In the genomic region with DNA sequence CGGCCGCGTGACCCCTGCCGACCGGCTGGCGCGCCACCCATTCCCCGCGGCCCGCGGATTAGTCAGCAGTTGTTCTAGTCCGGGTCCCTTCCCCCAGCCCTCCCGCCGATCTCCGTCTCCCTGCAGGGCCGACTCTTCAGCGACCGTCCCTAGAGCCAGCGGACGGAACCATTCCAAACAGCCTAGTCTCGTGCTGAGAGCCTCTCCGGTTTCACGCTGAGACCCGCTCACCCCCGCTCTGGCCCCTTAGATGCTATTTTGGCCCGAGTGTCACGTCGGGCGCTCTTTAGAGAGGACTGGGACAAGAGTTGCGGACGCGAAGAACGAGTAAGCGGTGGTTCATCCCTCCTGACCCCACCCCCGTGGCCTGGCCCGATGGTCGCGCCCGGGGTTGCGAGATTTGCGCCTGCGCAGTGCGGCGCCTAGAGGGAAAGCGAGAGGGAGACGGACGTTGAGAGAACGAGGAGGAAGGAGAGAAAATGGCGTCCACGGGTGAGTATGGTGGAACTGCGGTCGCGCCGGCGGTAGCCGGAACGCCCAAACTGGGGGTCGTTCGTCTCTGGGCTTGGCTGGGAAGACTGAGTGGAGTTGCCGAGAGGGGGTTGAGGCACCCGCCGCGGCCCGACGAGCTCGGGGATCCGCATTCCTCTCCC, we compare ENCODE assay signal across 8 cellular contexts. TPM values are rescaled to one million over a fixed set of nuclear protein-coding genes. Genes with fewer than 3 reads are reported as not detected.
DNase-seq lines count a peak whose midpoint lies in the region; ATAC-seq and TF ChIP-seq lines count a peak whose summit lies in the region.

A gene with protein sequence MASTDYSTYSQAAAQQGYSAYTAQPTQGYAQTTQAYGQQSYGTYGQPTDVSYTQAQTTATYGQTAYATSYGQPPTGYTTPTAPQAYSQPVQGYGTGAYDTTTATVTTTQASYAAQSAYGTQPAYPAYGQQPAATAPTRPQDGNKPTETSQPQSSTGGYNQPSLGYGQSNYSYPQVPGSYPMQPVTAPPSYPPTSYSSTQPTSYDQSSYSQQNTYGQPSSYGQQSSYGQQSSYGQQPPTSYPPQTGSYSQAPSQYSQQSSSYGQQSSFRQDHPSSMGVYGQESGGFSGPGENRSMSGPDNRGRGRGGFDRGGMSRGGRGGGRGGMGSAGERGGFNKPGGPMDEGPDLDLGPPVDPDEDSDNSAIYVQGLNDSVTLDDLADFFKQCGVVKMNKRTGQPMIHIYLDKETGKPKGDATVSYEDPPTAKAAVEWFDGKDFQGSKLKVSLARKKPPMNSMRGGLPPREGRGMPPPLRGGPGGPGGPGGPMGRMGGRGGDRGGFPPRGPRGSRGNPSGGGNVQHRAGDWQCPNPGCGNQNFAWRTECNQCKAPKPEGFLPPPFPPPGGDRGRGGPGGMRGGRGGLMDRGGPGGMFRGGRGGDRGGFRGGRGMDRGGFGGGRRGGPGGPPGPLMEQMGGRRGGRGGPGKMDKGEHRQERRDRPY (plus strand): TSS at position 411 of the 653 bp plus-strand sequence. CDS start 69 bp downstream, at position 480.
A gene (minus strand): TSS at position 124 of the 653 bp plus-strand sequence. CDS start 2,355 bp downstream, outside the sequence.

- peaks cover 46% of the 10 kb centered on the region for H3K4me1 Mint-ChIP-seq in CD14-positive monocyte

- peak within 1 kb of the TSS; percentile 97 to 99 for H3K27ac ChIP-seq in liver (ENCODE audit: low read depth in 1 of 2, low read length in 2 of 2)

- no peaks in the 10 kb centered on the region for H3K27me3 ChIP-seq in liver (ENCODE audit: control insufficient read depth in 4 of 4, insufficient read depth in 4 of 4, low read length in 3 of 4)

- H3K9me3 Mint-ChIP-seq in CD14-positive monocyte, result no peaks in the 10 kb centered on the region

- peak within 1 kb of the TSS; percentile 77 to 83 (median 79) for H3K4me3 ChIP-seq in liver (ENCODE audit: low read depth in 1 of 3, low read length in 3 of 3)

- no peak for TF ChIP-seq RAD21 in liver (IDR thresholded peaks at IDR 0.05)

- peak within 1 kb of the TSS; percentile 93 to 98 for H3K4me3 Mint-ChIP-seq in CD14-positive monocyte

- intact Hi-C loops in CD14-positive monocyte (cut with micrococcal nuclease), result loop anchor here (5.0 to 10.0 kb wide), 2 partner anchors 34 to 117 kb away; a partner anchor contains a TSS

- peaks cover 0 to 2% (median 0%) of the 10 kb centered on the region in 3 donors for H3K27me3 Mint-ChIP-seq in CD14-positive monocyte (ENCODE audit: low read depth in 3 of 3)

- H3K9ac ChIP-seq in liver (ENCODE audit: low read depth in 1 of 2, low read length in 2 of 2), result peak within 1 kb of the TSS; percentile 91 to 93

- H3K27ac Mint-ChIP-seq in CD14-positive monocyte, result peak within 1 kb of the TSS; percentile 97 to 100 (median 100)

- ATAC-seq in GM19438 (IDR thresholded peaks at IDR 0.05; ENCODE audit: low read depth, unreplicated experiment) (peak; percentile 68), HG03571 (IDR thresholded peaks at IDR 0.05; ENCODE audit: unreplicated experiment) (peak; percentile 73)

- peaks cover 22 to 25% of the 10 kb centered on the region in 2 donors for H3K36me3 Mint-ChIP-seq in CD14-positive monocyte

- H3K9me3 ChIP-seq in liver (ENCODE audit: control insufficient read depth in 4 of 4, low read length in 3 of 4), result no peaks in the 10 kb centered on the region

- H3K4me1 ChIP-seq in liver (ENCODE audit: control insufficient read depth in 4 of 4, insufficient read depth in 4 of 4, low read length in 3 of 4), result peaks cover 3 to 54% (median 45%) of the 10 kb centered on the region in 4 donors

- H3K36me3 ChIP-seq in liver (ENCODE audit: control insufficient read depth in 4 of 4, insufficient read depth in 3 of 4, low read depth in 1 of 4, low read length in 3 of 4), result peaks cover 3 to 15% (median 8%) of the 10 kb centered on the region in 4 donors

- no peak for TF ChIP-seq CTCF in CD14-positive monocyte (IDR thresholded peaks at IDR 0.05)
- no peak for TF ChIP-seq CTCF in liver (IDR thresholded peaks at IDR 0.05; ENCODE audit: low read depth, low read length, missing input control)

- under 1% methylated on average over 67 of the region's 67 CpGs for whole genome bisulfite sequencing in liver

- DNase-seq in CD14-positive monocyte (ENCODE audit: low spot score), result peak; percentile 99
- peak; percentile 98 for DNase-seq in NCI-H82 (lab: John Stamatoyannopoulos, UW)
- DNase-seq in activated CD4-positive, alpha-beta T cell treated with anti-CD3 and anti-CD28 coated beads, Interleukin-2, amount 50 U/mL, for 48 hours, result peak; percentile 95 to 96
- peak; percentile 95 to 98 for DNase-seq in dermis microvascular lymphatic vessel endothelial cell (ENCODE audit: low read depth in 2 of 2)
- peak; percentile 95 for DNase-seq in stimulated activated CD4-positive, alpha-beta T cell treated with anti-CD3 and anti-CD28 coated beads, Interleukin-4, amount 100 ng/mL, for 1 hour

TF ChIP-seq in liver, 16 proteins besides CTCF, POLR2A, EP300 and RAD21:
- TF ChIP-seq NR2F2 (IDR thresholded peaks at IDR 0.05), result peak; percentile 88
- TF ChIP-seq SP1 (IDR thresholded peaks at IDR 0.05), result peak; percentile 74
- peak; percentile 51 for TF ChIP-seq FOXA1 (IDR thresholded peaks at IDR 0.05)
- TF ChIP-seq RXRA (IDR thresholded peaks at IDR 0.05), result peak; percentile 62 to 68
- peak in 1 of 2 donors; percentile 26 for TF ChIP-seq GABPA (IDR thresholded peaks at IDR 0.05 in 1 of 2, conservative IDR thresholded peaks at IDR 0.05 in 1 of 2)
- TF ChIP-seq HNF4G (IDR thresholded peaks at IDR 0.05), result no peak
- TF ChIP-seq JUND (IDR thresholded peaks at IDR 0.05), result peak in 1 of 2 donors; percentile 60
- TF ChIP-seq, protein P1, sequence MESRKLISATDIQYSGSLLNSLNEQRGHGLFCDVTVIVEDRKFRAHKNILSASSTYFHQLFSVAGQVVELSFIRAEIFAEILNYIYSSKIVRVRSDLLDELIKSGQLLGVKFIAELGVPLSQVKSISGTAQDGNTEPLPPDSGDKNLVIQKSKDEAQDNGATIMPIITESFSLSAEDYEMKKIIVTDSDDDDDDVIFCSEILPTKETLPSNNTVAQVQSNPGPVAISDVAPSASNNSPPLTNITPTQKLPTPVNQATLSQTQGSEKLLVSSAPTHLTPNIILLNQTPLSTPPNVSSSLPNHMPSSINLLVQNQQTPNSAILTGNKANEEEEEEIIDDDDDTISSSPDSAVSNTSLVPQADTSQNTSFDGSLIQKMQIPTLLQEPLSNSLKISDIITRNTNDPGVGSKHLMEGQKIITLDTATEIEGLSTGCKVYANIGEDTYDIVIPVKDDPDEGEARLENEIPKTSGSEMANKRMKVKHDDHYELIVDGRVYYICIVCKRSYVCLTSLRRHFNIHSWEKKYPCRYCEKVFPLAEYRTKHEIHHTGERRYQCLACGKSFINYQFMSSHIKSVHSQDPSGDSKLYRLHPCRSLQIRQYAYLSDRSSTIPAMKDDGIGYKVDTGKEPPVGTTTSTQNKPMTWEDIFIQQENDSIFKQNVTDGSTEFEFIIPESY (IDR thresholded peaks at IDR 0.05), result no peak
- TF ChIP-seq HNF4A (conservative IDR thresholded peaks at IDR 0.05), result no peak
- TF ChIP-seq, protein P2, sequence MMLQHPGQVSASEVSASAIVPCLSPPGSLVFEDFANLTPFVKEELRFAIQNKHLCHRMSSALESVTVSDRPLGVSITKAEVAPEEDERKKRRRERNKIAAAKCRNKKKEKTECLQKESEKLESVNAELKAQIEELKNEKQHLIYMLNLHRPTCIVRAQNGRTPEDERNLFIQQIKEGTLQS (IDR thresholded peaks at IDR 0.05), result no peak
- TF ChIP-seq YY1 (IDR thresholded peaks at IDR 0.05), result peak; percentile 99
- no peak for TF ChIP-seq FOXA2 (IDR thresholded peaks at IDR 0.05)
- TF ChIP-seq EGR1 (IDR thresholded peaks at IDR 0.05; ENCODE audit: low read depth in 2 of 2), result no peak
- TF ChIP-seq, protein P3, sequence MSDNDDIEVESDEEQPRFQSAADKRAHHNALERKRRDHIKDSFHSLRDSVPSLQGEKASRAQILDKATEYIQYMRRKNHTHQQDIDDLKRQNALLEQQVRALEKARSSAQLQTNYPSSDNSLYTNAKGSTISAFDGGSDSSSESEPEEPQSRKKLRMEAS (IDR thresholded peaks at IDR 0.05), result peak; percentile 93
- TF ChIP-seq, protein P4, sequence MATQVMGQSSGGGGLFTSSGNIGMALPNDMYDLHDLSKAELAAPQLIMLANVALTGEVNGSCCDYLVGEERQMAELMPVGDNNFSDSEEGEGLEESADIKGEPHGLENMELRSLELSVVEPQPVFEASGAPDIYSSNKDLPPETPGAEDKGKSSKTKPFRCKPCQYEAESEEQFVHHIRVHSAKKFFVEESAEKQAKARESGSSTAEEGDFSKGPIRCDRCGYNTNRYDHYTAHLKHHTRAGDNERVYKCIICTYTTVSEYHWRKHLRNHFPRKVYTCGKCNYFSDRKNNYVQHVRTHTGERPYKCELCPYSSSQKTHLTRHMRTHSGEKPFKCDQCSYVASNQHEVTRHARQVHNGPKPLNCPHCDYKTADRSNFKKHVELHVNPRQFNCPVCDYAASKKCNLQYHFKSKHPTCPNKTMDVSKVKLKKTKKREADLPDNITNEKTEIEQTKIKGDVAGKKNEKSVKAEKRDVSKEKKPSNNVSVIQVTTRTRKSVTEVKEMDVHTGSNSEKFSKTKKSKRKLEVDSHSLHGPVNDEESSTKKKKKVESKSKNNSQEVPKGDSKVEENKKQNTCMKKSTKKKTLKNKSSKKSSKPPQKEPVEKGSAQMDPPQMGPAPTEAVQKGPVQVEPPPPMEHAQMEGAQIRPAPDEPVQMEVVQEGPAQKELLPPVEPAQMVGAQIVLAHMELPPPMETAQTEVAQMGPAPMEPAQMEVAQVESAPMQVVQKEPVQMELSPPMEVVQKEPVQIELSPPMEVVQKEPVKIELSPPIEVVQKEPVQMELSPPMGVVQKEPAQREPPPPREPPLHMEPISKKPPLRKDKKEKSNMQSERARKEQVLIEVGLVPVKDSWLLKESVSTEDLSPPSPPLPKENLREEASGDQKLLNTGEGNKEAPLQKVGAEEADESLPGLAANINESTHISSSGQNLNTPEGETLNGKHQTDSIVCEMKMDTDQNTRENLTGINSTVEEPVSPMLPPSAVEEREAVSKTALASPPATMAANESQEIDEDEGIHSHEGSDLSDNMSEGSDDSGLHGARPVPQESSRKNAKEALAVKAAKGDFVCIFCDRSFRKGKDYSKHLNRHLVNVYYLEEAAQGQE (IDR thresholded peaks at IDR 0.05), result peak; percentile 65

RNA-seq across cellular contexts. Expression of the first gene that starts in this region (rescaled TPM):
- polyA plus RNA-seq in CD14-positive monocyte (100 to 1,000 TPM in 1 of 2 donors, 10 to 100 TPM in 1; 81.2 to 136 TPM), liver (10 to 100 TPM; 64.8 to 75.7 TPM)
- total RNA-seq in dermis microvascular lymphatic vessel endothelial cell (149 and 156 TPM in 2 replicates), liver (100 to 1,000 TPM in 1 of 2 donors, 10 to 100 TPM in 1; 81.0 to 134 TPM)

RNA-seq across cellular contexts. Expression of the second gene that starts in this region (rescaled TPM):
- polyA plus RNA-seq in CD14-positive monocyte (1 to 10 TPM; 4.0 to 4.8 TPM), liver (10 to 100 TPM; 14.5 to 26.5 TPM)
- total RNA-seq in dermis microvascular lymphatic vessel endothelial cell (14.8 and 23.3 TPM in 2 replicates), liver (10 to 100 TPM; 14.3 to 22.1 TPM)

Comparison
In these comparisons a context has a peak if more than half of its experiments do, and no peak if none do; other contexts are left out.
1. Peak in every context shown above with its lines: DNase-seq, ATAC-seq, H3K4me3 ChIP-seq and H3K27ac ChIP-seq.